ENCODE assay signal across 28 cellular contexts in genomic region chr4:115107411-115107810, GRCh38. TPM values are rescaled to one million over a fixed set of nuclear protein-coding genes. Genes with fewer than 3 reads are reported as not detected.
"Had no signal": no experiment of that assay in that cellular context is flagged by ENCODE, and none has a peak within 500 bp of the region (broad histone marks: within the 10 kb centered on the region; RNA-seq: fewer than 3 reads in every experiment).

No MANE protein-coding gene starts in this region.

- DNase-seq: activated B cell treated with CpG ODN at 0.5 μM for 24 hours; activated CD4-positive, alpha-beta memory T cell treated with anti-CD3 and anti-CD28 coated beads for 36 hours; activated CD4-positive, alpha-beta T cell treated with anti-CD3 and anti-CD28 coated beads for 4 hours; activated CD4-positive, alpha-beta T cell treated with anti-CD3 and anti-CD28 coated beads, Interleukin-2, amount 10 ng/mL, durations not matched to agents 24 days and 14 days; activated CD4-positive, alpha-beta T cell treated with anti-CD3 and anti-CD28 coated beads, Interleukin-2, amount 50 U/mL, for 1 hour; activated CD4-positive, alpha-beta T cell treated with anti-CD3 and anti-CD28 coated beads, Interleukin-2, amount 50 U/mL, for 4 hours; activated CD4-positive, CD25-positive, alpha-beta regulatory T cell treated with anti-CD3 and anti-CD28 coated beads, Interleukin-2, amount 50 U/mL, for 72 hours; activated CD8-positive, alpha-beta memory T cell treated with anti-CD3 and anti-CD28 coated beads, Interleukin-2, amount 50 U/mL, for 4 hours; activated CD8-positive, alpha-beta T cell treated with anti-CD3 and anti-CD28 coated beads for 36 hours; activated effector memory CD4-positive, alpha-beta T cell treated with anti-CD3 and anti-CD28 coated beads, Interleukin-2, amount 50 U/mL, for 16 hours; activated gamma-delta T cell treated with Interleukin-2 at 50 U/mL for 16 hours; activated naive CD4-positive, alpha-beta T cell; activated naive CD4-positive, alpha-beta T cell treated with anti-CD3 and anti-CD28 coated beads for 36 hours; activated naive CD4-positive, alpha-beta T cell treated with anti-CD3 and anti-CD28 coated beads, Interleukin-2, amount 50 U/mL, for 16 hours; activated naive CD8-positive, alpha-beta T cell treated with anti-CD3 and anti-CD28 coated beads for 36 hours; activated T-cell treated with anti-CD3 and anti-CD28 coated beads for 4 hours; activated T-cell treated with anti-CD3 and anti-CD28 coated beads, Interleukin-2, amount 50 U/mL, for 1 hour; activated T-cell treated with anti-CD3 and anti-CD28 coated beads, Interleukin-2, amount 50 U/mL, for 4 hours; activated T-cell treated with anti-CD3 and anti-CD28 coated beads, Interleukin-2, amount 50 U/mL, for 72 hours; adrenal gland; amniotic stem cell; aorta; body of pancreas; brain microvascular endothelial cell; central memory CD4-positive, alpha-beta T cell; T-helper 9 cell had no signal

- H3K36me3 ChIP-seq: adrenal gland, brain microvascular endothelial cell, breast epithelium had no signal

- H3K9me3 ChIP-seq: adrenal gland, body of pancreas, breast epithelium had no signal

- H3K4me3 ChIP-seq: adrenal gland, body of pancreas, breast epithelium had no signal

- H3K27me3 ChIP-seq: adrenal gland, body of pancreas, brain microvascular endothelial cell, breast epithelium had no signal

- H3K27ac ChIP-seq: adrenal gland, body of pancreas, brain microvascular endothelial cell, breast epithelium, VCaP had no signal

- H3K4me1 ChIP-seq: body of pancreas, breast epithelium had no signal

RNA-seq across cellular contexts. Expression of gene NDST4, which starts 6.0 kb away (rescaled TPM):
- polyA plus RNA-seq: aorta had no signal
